20 cellular contexts compared by ENCODE assay signal in genomic region chr13:62234780-62235530, GRCh38.
A peak's percentile ranks its signal among the peaks of the same experiment; 100 is the strongest.
DNase-seq lines count a peak whose midpoint lies in the region; ATAC-seq, FAIRE-seq and TF ChIP-seq lines count a peak whose summit lies in the region.
"Had no signal": no experiment of that assay in that cellular context is flagged by ENCODE, and none has a peak within 500 bp of the region (broad histone marks: within the 10 kb centered on the region; RNA-seq: fewer than 3 reads in every experiment).

No MANE protein-coding gene starts in this region.

- no peaks in the 10 kb centered on the region for H3K36me3 ChIP-seq in GM23338 (ENCODE audit: insufficient read depth)
- no peaks in the 10 kb centered on the region for H3K36me3 ChIP-seq in Karpas-422 (ENCODE audit: insufficient read depth, low read length)
- H3K36me3 ChIP-seq in SU-DHL-6 (ENCODE audit: low read length) = no peaks in the 10 kb centered on the region
- H3K36me3 ChIP-seq in smooth muscle cell (ENCODE audit: low read depth) = no peaks in the 10 kb centered on the region

- H3K4me3 ChIP-seq in GM23338 (no peak overlapping the region), Karpas-422 (ENCODE audit: low read length) (no peak overlapping the region), SU-DHL-6 (ENCODE audit: insufficient read depth, low read length, poor library complexity, severe bottlenecking) (no peak overlapping the region), smooth muscle cell (no peak overlapping the region)
- H3K4me3 ChIP-seq: GM12878 had no signal

- H3K4me3 Mint-ChIP-seq in GM23338 = no peak overlapping the region
- H3K4me3 Mint-ChIP-seq: CD4-positive, CD25-positive, alpha-beta regulatory T cell; CD8-positive, alpha-beta memory T cell had no signal

- H3K27me3 ChIP-seq in GM23338 (ENCODE audit: insufficient read depth) (no peaks in the 10 kb centered on the region), Karpas-422 (ENCODE audit: low read length) (no peaks in the 10 kb centered on the region), SU-DHL-6 (ENCODE audit: low read length) (no peaks in the 10 kb centered on the region), smooth muscle cell (ENCODE audit: low read depth) (no peaks in the 10 kb centered on the region)

- H3K36me3 Mint-ChIP-seq in GM23338 (ENCODE audit: low read depth) = no peaks in the 10 kb centered on the region
- H3K36me3 Mint-ChIP-seq: CD4-positive, CD25-positive, alpha-beta regulatory T cell; CD8-positive, alpha-beta memory T cell had no signal

- H3K79me2 ChIP-seq in GM23338 (replicated peaks; ENCODE audit: insufficient read depth) (no peaks in the 10 kb centered on the region), Karpas-422 (ENCODE audit: low read length) (no peaks in the 10 kb centered on the region), SU-DHL-6 (ENCODE audit: insufficient read depth, low read length) (no peaks in the 10 kb centered on the region), smooth muscle cell (ENCODE audit: low read depth) (no peaks in the 10 kb centered on the region)

- no peaks in the 10 kb centered on the region for H3K9me3 Mint-ChIP-seq in GM23338

- H3K9me2 ChIP-seq in GM23338 (ENCODE audit: insufficient read depth) (no peaks in the 10 kb centered on the region), Karpas-422 (replicated peaks; ENCODE audit: insufficient read depth, low read length) (no peaks in the 10 kb centered on the region), SU-DHL-6 (replicated peaks; ENCODE audit: insufficient read depth, low read length) (no peaks in the 10 kb centered on the region)

- no peak overlapping the region for H3K27ac Mint-ChIP-seq in GM23338
- H3K27ac Mint-ChIP-seq: CD4-positive, CD25-positive, alpha-beta regulatory T cell; CD8-positive, alpha-beta memory T cell had no signal

- no peak overlapping the region for H3K27ac ChIP-seq in GM23338 (ENCODE audit: low read depth)
- no peak overlapping the region for H3K27ac ChIP-seq in Karpas-422 (ENCODE audit: low read length)
- no peak overlapping the region for H3K27ac ChIP-seq in SU-DHL-6 (ENCODE audit: low read depth, low read length)
- H3K27ac ChIP-seq in smooth muscle cell (ENCODE audit: low read depth) = no peak overlapping the region
- H3K27ac ChIP-seq: C4-2B had no signal

- H4K20me1 ChIP-seq in GM23338 (replicated peaks; ENCODE audit: insufficient read depth) (no peaks in the 10 kb centered on the region), Karpas-422 (ENCODE audit: insufficient read depth, low read depth, low read length) (no peaks in the 10 kb centered on the region), SU-DHL-6 (ENCODE audit: low read depth, low read length) (no peaks in the 10 kb centered on the region), smooth muscle cell (ENCODE audit: low read depth) (no peaks in the 10 kb centered on the region)

- H3K9ac ChIP-seq in Karpas-422 (ENCODE audit: low read length) (no peak overlapping the region), SU-DHL-6 (ENCODE audit: low read length) (no peak overlapping the region), smooth muscle cell (ENCODE audit: low read depth) (no peak overlapping the region)

- ATAC-seq in GM23338 (no peak), GM18861 (IDR thresholded peaks at IDR 0.05; ENCODE audit: unreplicated experiment) (no peak)
- ATAC-seq: GM12878 had no signal

- H3K9me3 ChIP-seq in Karpas-422 (ENCODE audit: low read length) = no peaks in the 10 kb centered on the region
- H3K9me3 ChIP-seq in SU-DHL-6 (ENCODE audit: insufficient read depth, low read length) = no peaks in the 10 kb centered on the region
- no peaks in the 10 kb centered on the region for H3K9me3 ChIP-seq in smooth muscle cell (replicated peaks; ENCODE audit: low read depth)

- H3K4me1 Mint-ChIP-seq in GM23338 = no peaks in the 10 kb centered on the region; the same call in 1 of the 3 replicates
- H3K4me1 Mint-ChIP-seq: CD4-positive, CD25-positive, alpha-beta regulatory T cell; CD8-positive, alpha-beta memory T cell had no signal

- DNase-seq in GM23338 (ENCODE audit: low spot score) (no peak), Karpas-422 (no peak), GM12891 (ENCODE audit: insufficient read length, low spot score) (no peak), smooth muscle cell (lab: John Stamatoyannopoulos, UW; ENCODE audit: unreplicated experiment) (no peak), LoVo (ENCODE audit: low spot score) (no peak)
- DNase-seq: CD4-positive, CD25-positive, alpha-beta regulatory T cell; CD8-positive, alpha-beta memory T cell; DMS 273 treated with DMSO at 0.1 percent for 48 hours; DMS79; EL; GDM1; GOT3; HCEC 1CT had no signal

- peaks cover 1% of the 10 kb centered on the region for H3K27me3 Mint-ChIP-seq in GM23338 (ENCODE audit: insufficient read depth, low read depth, poor library complexity)
- H3K27me3 Mint-ChIP-seq: CD4-positive, CD25-positive, alpha-beta regulatory T cell; CD8-positive, alpha-beta memory T cell had no signal

- FAIRE-seq in GM12891 (lab: Jason Lieb, UNC) = no peak
- FAIRE-seq: D721Med, GM12878, GM19239, H54 had no signal

- no peak for TF ChIP-seq POLR2A in GM12891 (IDR thresholded peaks at IDR 0.05; ENCODE audit: low read depth, low read length)

- H3F3A ChIP-seq in GM23338 (replicated peaks; ENCODE audit: low read depth) = no peaks in the 10 kb centered on the region
- H3F3A ChIP-seq in SU-DHL-6 (ENCODE audit: insufficient read depth) = no peaks in the 10 kb centered on the region
- no peaks in the 10 kb centered on the region for H3F3A ChIP-seq in smooth muscle cell (ENCODE audit: low read depth)

- peaks cover 4% of the 10 kb centered on the region; the same call in 1 of the 2 replicates for H3K4me1 ChIP-seq in GM23338 (ENCODE audit: insufficient read depth)
- H3K4me1 ChIP-seq in Karpas-422 (ENCODE audit: low read length) = peaks cover 5% of the 10 kb centered on the region; the same call in 1 of the 2 replicates
- no peaks in the 10 kb centered on the region for H3K4me1 ChIP-seq in smooth muscle cell (ENCODE audit: low read depth)

- H2AFZ ChIP-seq in GM23338 = peak overlapping the region; percentile 77; the same call in 1 of the 2 replicates
- peak overlapping the region; percentile 80 for H2AFZ ChIP-seq in Karpas-422 (ENCODE audit: low read length)
- H2AFZ ChIP-seq in SU-DHL-6 (ENCODE audit: low read depth, low read length, severe bottlenecking) = peak overlapping the region; percentile 35
- H2AFZ ChIP-seq in smooth muscle cell (ENCODE audit: low read depth) = no peak overlapping the region

- 72% methylated on average over 2 of the region's 2 CpGs for WGBS in smooth muscle cell (ENCODE audit: low lambda C conversion rate)

- TF ChIP-seq CTCF in GM23338 (conservative IDR thresholded peaks at IDR 0.05; ENCODE audit: low read depth in 2 of 2) (no peak), SU-DHL-6 (IDR thresholded peaks at IDR 0.05; ENCODE audit: insufficient read depth, low read length, poor library complexity, severe bottlenecking) (no peak), smooth muscle cell (IDR thresholded peaks at IDR 0.05; ENCODE audit: borderline replicate concordance, insufficient read depth, poor library complexity, severe bottlenecking) (no peak)

- H3K4me2 ChIP-seq in GM23338 (no peak overlapping the region), Karpas-422 (ENCODE audit: low read depth, low read length, poor library complexity, severe bottlenecking) (no peak overlapping the region), SU-DHL-6 (ENCODE audit: low read depth, low read length, poor library complexity, severe bottlenecking) (no peak overlapping the region), smooth muscle cell (no peak overlapping the region)

TF ChIP-seq in GM23338, 12 proteins besides CTCF, POLR2A, EP300 and RAD21 (continues in another document):
- TF ChIP-seq NANOG (IDR thresholded peaks at IDR 0.05; ENCODE audit: borderline replicate concordance) (no peak), ETS1 (IDR thresholded peaks at IDR 0.05) (no peak), JUNB (IDR thresholded peaks at IDR 0.05; ENCODE audit: unreplicated experiment) (no peak), POLR2AphosphoS5 (IDR thresholded peaks at IDR 0.05; ENCODE audit: low read depth) (no peak), EZH2 (IDR thresholded peaks at IDR 0.05; ENCODE audit: low read depth, unreplicated experiment) (no peak)

TF ChIP-seq in GM12891, 5 proteins besides CTCF, POLR2A, EP300 and RAD21:
- TF ChIP-seq POU2F2 (IDR thresholded peaks at IDR 0.05; ENCODE audit: low read depth, low read length) (no peak), TAF1 (IDR thresholded peaks at IDR 0.05; ENCODE audit: low read depth, low read length) (no peak), POLR2AphosphoS5 (IDR thresholded peaks at IDR 0.05; ENCODE audit: low read depth, low read length) (no peak), SPI1 (IDR thresholded peaks at IDR 0.05; ENCODE audit: low read depth, low read length) (no peak), PAX5 (IDR thresholded peaks at IDR 0.05; ENCODE audit: insufficient read depth, low read length, severe bottlenecking) (no peak)
TF ChIP-seq in GM12891: peak in this region for 0.
